ENCODE assay signal across 10 cellular contexts in genomic region chr6:90177544-90178293, GRCh38.
A peak's percentile ranks its signal among the peaks of the same experiment; 100 is the strongest.
DNase-seq lines count a peak whose midpoint lies in the region; ATAC-seq and TF ChIP-seq lines count a peak whose summit lies in the region.
"Had no signal": no experiment of that assay in that cellular context is flagged by ENCODE, and none has a peak within 500 bp of the region (broad histone marks: within the 10 kb centered on the region; RNA-seq: fewer than 3 reads in every experiment).

No MANE protein-coding gene starts in this region.

- CTCF ChIA-PET in Caco-2 (lab: Charles Lee) = no interaction called here
- CTCF ChIA-PET in MCF 10A (lab: Yijun Ruan, JAX) = interaction anchor here (0.6 to 1.7 kb wide), 16 partner anchors 13 to 237 kb away, joined by 3 to 8 read pairs (median 4); no protein-coding TSS in a partner anchor

- H3K27ac ChIP-seq in BLaER1 treated with 17β-estradiol and CSF1 and Interleukin-3, amounts not matched to agents 10 nM and 100 nM = peak overlapping the region in 7 of 11 experiments; percentile 15 to 62 (median 35); a peak in 13 of 22 replicates
- no peak overlapping the region for H3K27ac ChIP-seq in fibroblast of lung (ENCODE audit: insufficient read depth, low read length)

- peaks cover 0 to 23% (median 0%) of the 10 kb centered on the region in 11 experiments; a peak in 3 of 22 replicates for H3K36me3 ChIP-seq in BLaER1 treated with 17β-estradiol and CSF1 and Interleukin-3, amounts not matched to agents 10 nM and 100 nM
- H3K36me3 ChIP-seq in fibroblast of lung (ENCODE audit: control insufficient read depth, insufficient read depth, low read length) (no peaks in the 10 kb centered on the region), Caco-2 (ENCODE audit: control insufficient read depth, insufficient read depth, low read length) (no peaks in the 10 kb centered on the region)

- peak overlapping the region; percentile 20 to 71 (median 59); a peak in 21 of 22 replicates for H3K4me2 ChIP-seq in BLaER1 treated with 17β-estradiol and CSF1 and Interleukin-3, amounts not matched to agents 10 nM and 100 nM
- H3K4me2 ChIP-seq in fibroblast of lung (ENCODE audit: extremely low read depth, insufficient read depth, low read length) = peak overlapping the region; percentile 16

- H3K4me3 ChIP-seq in BLaER1 treated with 17β-estradiol and CSF1 and Interleukin-3, amounts not matched to agents 10 nM and 100 nM = no peak overlapping the region
- H3K4me3 ChIP-seq in fibroblast of lung (replicated peaks in 1 of 4; ENCODE audit: control extremely low read depth in 1 of 4, insufficient read depth in 1 of 4, low read depth in 3 of 4, low read length in 4 of 4) (no peak overlapping the region), Caco-2 (ENCODE audit: low read depth, low read length) (no peak overlapping the region)

- peaks cover 10% of the 10 kb centered on the region for H3K36me3 Mint-ChIP-seq in nephron (ENCODE audit: low read depth)
- no peaks in the 10 kb centered on the region for H3K36me3 Mint-ChIP-seq in Caco-2 (ENCODE audit: insufficient read depth, unreplicated experiment)
- no peaks in the 10 kb centered on the region for H3K36me3 Mint-ChIP-seq in MCF 10A (ENCODE audit: insufficient read depth, unreplicated experiment)

- no peak overlapping the region for H2AFZ ChIP-seq in fibroblast of lung (ENCODE audit: low read length)

- peaks cover 31% of the 10 kb centered on the region for H3K4me1 Mint-ChIP-seq in nephron
- peaks cover 12% of the 10 kb centered on the region for H3K4me1 Mint-ChIP-seq in Caco-2 (ENCODE audit: low read depth, unreplicated experiment)
- H3K4me1 Mint-ChIP-seq in MCF 10A (ENCODE audit: insufficient read depth, unreplicated experiment) = peaks cover 24% of the 10 kb centered on the region

- no peaks in the 10 kb centered on the region for H3K27me3 Mint-ChIP-seq in nephron (ENCODE audit: low read depth)
- H3K27me3 Mint-ChIP-seq in Caco-2 (ENCODE audit: insufficient read depth, unreplicated experiment) = no peaks in the 10 kb centered on the region
- no peaks in the 10 kb centered on the region for H3K27me3 Mint-ChIP-seq in MCF 10A (ENCODE audit: insufficient read depth, unreplicated experiment)

- no peaks in the 10 kb centered on the region for H3K79me2 ChIP-seq in fibroblast of lung (ENCODE audit: control insufficient read depth, insufficient read depth, low read length)

- ATAC-seq in GM19035 (IDR thresholded peaks at IDR 0.05; ENCODE audit: unreplicated experiment) = no peak

- BruUV-seq in Caco-2 (replicated peaks; lab: Mats Ljungman, UMichigan) (no TSS peak), MCF 10A (replicated peaks; lab: Mats Ljungman, UMichigan) (no TSS peak)

- H4K20me1 ChIP-seq in BLaER1 treated with 17β-estradiol and CSF1 and Interleukin-3, amounts not matched to agents 10 nM and 100 nM = peaks cover 0 to 55% (median 0%) of the 10 kb centered on the region in 11 experiments; a peak in 2 of 22 replicates
- no peaks in the 10 kb centered on the region for H4K20me1 ChIP-seq in fibroblast of lung (ENCODE audit: control insufficient read depth, extremely low read depth, insufficient read depth, low read length)

- peak overlapping the region in 4 of 11 experiments; percentile 16 to 38 (median 19); a peak in 1 of 22 replicates for H3K9ac ChIP-seq in BLaER1 treated with 17β-estradiol and CSF1 and Interleukin-3, amounts not matched to agents 10 nM and 100 nM
- no peak overlapping the region for H3K9ac ChIP-seq in fibroblast of lung (ENCODE audit: insufficient read depth, low read length)

- H3K4me1 ChIP-seq in BLaER1 treated with 17β-estradiol and CSF1 and Interleukin-3, amounts not matched to agents 10 nM and 100 nM = peaks cover 29 to 40% (median 36%) of the 10 kb centered on the region in 10 experiments
- peaks cover 3% of the 10 kb centered on the region for H3K4me1 ChIP-seq in fibroblast of lung (ENCODE audit: control insufficient read depth, extremely low read depth, insufficient read depth, low read length)
- H3K4me1 ChIP-seq in Caco-2 = no peaks in the 10 kb centered on the region; the same call in 1 of the 2 replicates

- H3K9me3 ChIP-seq in BLaER1 treated with 17β-estradiol and CSF1 and Interleukin-3, amounts not matched to agents 10 nM and 100 nM (replicated peaks in 1 of 11) = peaks cover 0 to 11% (median 0%) of the 10 kb centered on the region in 11 experiments; a peak in 6 of 22 replicates
- H3K9me3 ChIP-seq in fibroblast of lung (ENCODE audit: control insufficient read depth, insufficient read depth, low read depth, low read length) (no peaks in the 10 kb centered on the region), Caco-2 (no peaks in the 10 kb centered on the region)

- DNase-seq in NCI-H345 (lab: John Stamatoyannopoulos, UW) = peak; percentile 45
- no peak for DNase-seq in fibroblast of lung (ENCODE audit: low read depth in 2 of 2)
- DNase-seq in Caco-2 = no peak
- no peak for DNase-seq in HUDEP-2 (lab: John Stamatoyannopoulos, UW; ENCODE audit: unreplicated experiment in 76 of 76)
- DNase-seq in MCF 10A (ENCODE audit: unreplicated experiment) = no peak
- DNase-seq: activated CD8-positive, alpha-beta memory T cell treated with anti-CD3 and anti-CD28 coated beads for 24 hours; NCI-H1105 treated with DMSO at 0.1 percent for 48 hours had no signal

- no peak overlapping the region for H3K4me3 Mint-ChIP-seq in nephron
- H3K4me3 Mint-ChIP-seq in Caco-2 (ENCODE audit: unreplicated experiment) = no peak overlapping the region
- H3K4me3 Mint-ChIP-seq in MCF 10A (ENCODE audit: unreplicated experiment) = no peak overlapping the region

- H3K9me3 Mint-ChIP-seq in nephron = peaks cover 10% of the 10 kb centered on the region
- H3K9me3 Mint-ChIP-seq in Caco-2 (ENCODE audit: unreplicated experiment) = no peaks in the 10 kb centered on the region
- H3K9me3 Mint-ChIP-seq in MCF 10A (ENCODE audit: unreplicated experiment) = no peaks in the 10 kb centered on the region

- intact Hi-C loops in Caco-2 (cut with micrococcal nuclease; ENCODE audit: unreplicated experiment) = loop anchor here (2.0 kb wide), 1 partner anchor 237 kb away; no protein-coding TSS in a partner anchor
- intact Hi-C loops in MCF 10A (cut with micrococcal nuclease) = loop anchor here (2.0 to 5.0 kb wide), 2 partner anchors 90 to 207 kb away; no protein-coding TSS in a partner anchor

- peak overlapping the region; percentile 17 to 62 (median 51) for H3K27ac Mint-ChIP-seq in nephron
- no peak overlapping the region for H3K27ac Mint-ChIP-seq in Caco-2 (ENCODE audit: unreplicated experiment)
- H3K27ac Mint-ChIP-seq in MCF 10A (ENCODE audit: low read depth, unreplicated experiment) = no peak overlapping the region

- TF ChIP-seq CTCF in fibroblast of lung (conservative IDR thresholded peaks at IDR 0.05 in 1 of 2, IDR thresholded peaks at IDR 0.05 in 1 of 2; ENCODE audit: low read depth in 1 of 2, low read length in 2 of 2) = no peak
- no peak for TF ChIP-seq CTCF in nephron (IDR thresholded peaks at IDR 0.05; ENCODE audit: unreplicated experiment in 3 of 3)
- TF ChIP-seq CTCF in Caco-2 (IDR thresholded peaks at IDR 0.05; ENCODE audit: insufficient read depth in 1 of 2, low read depth in 1 of 2, low read length in 1 of 2, severe bottlenecking in 1 of 2, unreplicated experiment in 1 of 2) = no peak
- no peak for TF ChIP-seq CTCF in MCF 10A (IDR thresholded peaks at IDR 0.05; ENCODE audit: unreplicated experiment)

- no peaks in the 10 kb centered on the region for H3K27me3 ChIP-seq in BLaER1 treated with 17β-estradiol and CSF1 and Interleukin-3, amounts not matched to agents 10 nM and 100 nM
- H3K27me3 ChIP-seq in fibroblast of lung (ENCODE audit: control insufficient read depth, insufficient read depth, low read length) = no peaks in the 10 kb centered on the region
- H3K27me3 ChIP-seq in Caco-2 (replicated peaks; ENCODE audit: control insufficient read depth, insufficient read depth, low read length) = no peaks in the 10 kb centered on the region

- POLR2A ChIA-PET in Caco-2 (lab: Charles Lee) = no interaction called here
- POLR2A ChIA-PET in MCF 10A (lab: Yijun Ruan, JAX) = interaction anchor here (1.0 to 1.7 kb wide), 4 partner anchors 9 to 80 kb away, joined by 3 to 6 read pairs (median 4); no protein-coding TSS in a partner anchor

Comparison
In these comparisons a context has a peak if more than half of its experiments do, and no peak if none do; other contexts are left out.
1. H3K27ac Mint-ChIP-seq: peak in nephron (3 of 3); none in Caco-2 (single experiment) and MCF 10A (single experiment).